In the genomic region with DNA sequence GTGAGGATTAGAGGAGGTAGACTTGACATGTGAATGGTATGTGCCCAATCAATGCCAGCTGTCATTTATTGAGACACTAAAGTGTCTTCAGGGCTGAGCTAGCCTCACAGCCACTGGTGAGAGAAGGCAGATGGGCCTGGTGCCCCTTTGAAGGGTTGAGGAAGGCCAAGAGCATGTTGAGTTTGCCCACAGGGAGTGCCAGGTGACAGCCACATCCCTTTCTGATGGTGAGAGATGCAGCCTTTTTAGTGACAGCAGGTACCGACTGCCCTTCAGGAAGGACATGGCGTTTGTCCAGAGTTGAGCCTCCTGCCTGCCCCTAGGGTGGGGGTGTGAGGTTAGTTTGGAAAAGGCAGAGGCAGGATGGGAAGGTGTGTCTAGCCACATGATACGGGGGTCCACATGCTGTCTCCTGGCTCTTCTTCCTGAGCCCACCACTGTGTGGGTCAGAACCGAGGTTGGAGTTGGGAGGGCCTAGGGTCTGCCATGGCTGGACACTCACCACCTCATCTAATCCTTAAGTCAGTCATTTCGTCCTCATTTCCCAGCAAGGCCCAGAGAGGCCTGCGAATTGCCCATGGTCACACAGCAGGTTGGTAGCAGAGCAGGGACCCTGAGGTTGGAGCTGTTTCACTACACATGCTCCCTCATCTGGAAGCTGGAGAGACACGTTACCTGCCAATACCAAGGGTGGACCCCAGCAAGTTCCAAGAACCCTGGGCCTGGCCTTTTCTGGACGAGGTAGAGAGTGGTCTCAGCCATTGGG, we compare ENCODE assay signal across 19 cellular contexts. TPM values are rescaled to one million over a fixed set of nuclear protein-coding genes. Genes with fewer than 3 reads are reported as not detected.
"Had no signal": no experiment of that assay in that cellular context is flagged by ENCODE, and none has a peak within 500 bp of the region (broad histone marks: within the 10 kb centered on the region; RNA-seq: fewer than 3 reads in every experiment).

No MANE protein-coding gene starts in this region.

- ATAC-seq: gastroesophageal sphincter; stimulated activated memory B cell treated with anti-CD40 and anti-IgM and Interleukin-4, amounts not matched to agents 10 μg/mL and 1 μg/mL and 100 μg/mL, for 72 hours had no signal

- H3K27me3 ChIP-seq: gastroesophageal sphincter, sigmoid colon had no signal

- H3K27ac Mint-ChIP-seq: activated CD4-positive, alpha-beta T cell treated with anti-CD3 and anti-CD28 coated beads, Interleukin-2, amount 10 ng/mL, durations not matched to agents 24 days and 14 days; activated T-helper 1 cell treated with anti-CD3 and anti-CD28 coated beads, Interleukin-12 subunit alpha, Interleukin-12 subunit beta, Interleukin-2, Interleukin-4 antibody, amounts not matched to agents 30 ng/mL and 10 ng/mL and 1 ng/mL, durations not matched to agents 14 hours and 24 hours and 36 hours; dendritic cell treated with granulocyte-macrophage colony-stimulating factor and Interleukin-4, amounts not matched to agents 40 ng/mL and 50 ng/mL, for 4 days; stimulated activated memory B cell treated with anti-CD40 and anti-IgM and Interleukin-4, amounts not matched to agents 10 μg/mL and 1 μg/mL and 100 μg/mL, for 72 hours had no signal

- H3K4me1 Mint-ChIP-seq: activated CD4-positive, alpha-beta T cell treated with anti-CD3 and anti-CD28 coated beads, Interleukin-2, amount 10 ng/mL, durations not matched to agents 24 days and 14 days; stimulated activated memory B cell treated with anti-CD40 and anti-IgM and Interleukin-4, amounts not matched to agents 10 μg/mL and 1 μg/mL and 100 μg/mL, for 72 hours had no signal

- H3K4me3 ChIP-seq: gastroesophageal sphincter, sigmoid colon had no signal

- H3K4me3 Mint-ChIP-seq: activated CD4-positive, alpha-beta T cell treated with anti-CD3 and anti-CD28 coated beads, Interleukin-2, amount 10 ng/mL, durations not matched to agents 24 days and 14 days; activated naive CD8-positive, alpha-beta T cell treated with anti-CD3 and anti-CD28 coated beads, Interleukin-2, amount 10 ng/mL, durations not matched to agents 7 days and 5 days; activated T-helper 1 cell treated with anti-CD3 and anti-CD28 coated beads, Interleukin-12 subunit alpha, Interleukin-12 subunit beta, Interleukin-2, Interleukin-4 antibody, amounts not matched to agents 30 ng/mL and 10 ng/mL and 1 ng/mL, durations not matched to agents 14 hours and 24 hours and 36 hours; dendritic cell treated with granulocyte-macrophage colony-stimulating factor and Interleukin-4, amounts not matched to agents 40 ng/mL and 50 ng/mL, for 4 days; nephron progenitor cell; stimulated activated memory B cell treated with anti-CD40 and anti-IgM and Interleukin-4, amounts not matched to agents 10 μg/mL and 1 μg/mL and 100 μg/mL, for 72 hours had no signal

- H3K27me3 Mint-ChIP-seq: activated naive CD8-positive, alpha-beta T cell treated with anti-CD3 and anti-CD28 coated beads, Interleukin-2, amount 10 ng/mL, durations not matched to agents 7 days and 5 days; stimulated activated memory B cell treated with anti-CD40 and anti-IgM and Interleukin-4, amounts not matched to agents 10 μg/mL and 1 μg/mL and 100 μg/mL, for 72 hours had no signal

- H3K27ac ChIP-seq: gastroesophageal sphincter, sigmoid colon had no signal

- H3K9me3 ChIP-seq: gastroesophageal sphincter, sigmoid colon had no signal

- H3K36me3 Mint-ChIP-seq: activated naive CD8-positive, alpha-beta T cell treated with anti-CD3 and anti-CD28 coated beads, Interleukin-2, amount 10 ng/mL, durations not matched to agents 7 days and 5 days; brain; stimulated activated memory B cell treated with anti-CD40 and anti-IgM and Interleukin-4, amounts not matched to agents 10 μg/mL and 1 μg/mL and 100 μg/mL, for 72 hours had no signal

- DNase-seq: activated CD4-positive, alpha-beta T cell treated with anti-CD3 and anti-CD28 coated beads, Interleukin-2, amount 10 ng/mL, durations not matched to agents 24 days and 14 days; activated CD8-positive, alpha-beta memory T cell treated with anti-CD3 and anti-CD28 coated beads for 24 hours; activated naive CD4-positive, alpha-beta T cell; activated naive CD8-positive, alpha-beta T cell treated with anti-CD3 and anti-CD28 coated beads, Interleukin-2, amount 10 ng/mL, durations not matched to agents 7 days and 5 days; cerebellar nuclear complex; sigmoid colon; stimulated activated CD4-positive, alpha-beta T cell treated with anti-CD3 and anti-CD28 coated beads, Interleukin-12 subunit alpha, Interleukin-12 subunit beta, amount 100 ng/mL, for 4 hours; T-helper 2 cell had no signal

- H3K36me3 ChIP-seq: gastroesophageal sphincter, sigmoid colon had no signal

- H3K9me3 Mint-ChIP-seq: activated CD4-positive, alpha-beta T cell treated with anti-CD3 and anti-CD28 coated beads, Interleukin-2, amount 10 ng/mL, durations not matched to agents 24 days and 14 days; activated naive CD8-positive, alpha-beta T cell treated with anti-CD3 and anti-CD28 coated beads, Interleukin-2, amount 10 ng/mL, durations not matched to agents 7 days and 5 days; activated T-helper 1 cell treated with anti-CD3 and anti-CD28 coated beads, Interleukin-12 subunit alpha, Interleukin-12 subunit beta, Interleukin-2, Interleukin-4 antibody, amounts not matched to agents 30 ng/mL and 10 ng/mL and 1 ng/mL, durations not matched to agents 14 hours and 24 hours and 36 hours; dendritic cell treated with granulocyte-macrophage colony-stimulating factor and Interleukin-4, amounts not matched to agents 40 ng/mL and 50 ng/mL, for 4 days; nephron progenitor cell; stimulated activated memory B cell treated with anti-CD40 and anti-IgM and Interleukin-4, amounts not matched to agents 10 μg/mL and 1 μg/mL and 100 μg/mL, for 72 hours had no signal

- FAIRE-seq: keratinocyte, urothelium cell line had no signal

RNA-seq across cellular contexts. Expression of gene SPDEF, which starts 32.5 kb away (rescaled TPM):
- total RNA-seq: activated CD4-positive, alpha-beta T cell treated with anti-CD3 and anti-CD28 coated beads, Interleukin-2, amount 10 ng/mL, durations not matched to agents 24 days and 14 days; activated naive CD8-positive, alpha-beta T cell treated with anti-CD3 and anti-CD28 coated beads, Interleukin-2, amount 10 ng/mL, durations not matched to agents 7 days and 5 days; activated T-helper 1 cell treated with anti-CD3 and anti-CD28 coated beads, Interleukin-12 subunit alpha, Interleukin-12 subunit beta, Interleukin-2, Interleukin-4 antibody, amounts not matched to agents 30 ng/mL and 10 ng/mL and 1 ng/mL, durations not matched to agents 14 hours and 24 hours and 36 hours; osteocyte; pulmonary artery endothelial cell had no signal

RNA-seq across cellular contexts. Expression of gene PACSIN1, which starts 57.7 kb away (rescaled TPM):
- total RNA-seq: activated CD4-positive, alpha-beta T cell treated with anti-CD3 and anti-CD28 coated beads, Interleukin-2, amount 10 ng/mL, durations not matched to agents 24 days and 14 days; activated T-helper 1 cell treated with anti-CD3 and anti-CD28 coated beads, Interleukin-12 subunit alpha, Interleukin-12 subunit beta, Interleukin-2, Interleukin-4 antibody, amounts not matched to agents 30 ng/mL and 10 ng/mL and 1 ng/mL, durations not matched to agents 14 hours and 24 hours and 36 hours; mesenteric fat pad; osteocyte; pulmonary artery endothelial cell had no signal
- polyA plus RNA-seq: keratinocyte had no signal
